8 cellular contexts compared by ENCODE assay signal in genomic region chr17:64216385-64217248, GRCh38. TPM values are rescaled to one million over a fixed set of nuclear protein-coding genes. Genes with fewer than 3 reads are reported as not detected.
DNase-seq lines count a peak whose midpoint lies in the region; ATAC-seq, FAIRE-seq and TF ChIP-seq lines count a peak whose summit lies in the region.

No MANE protein-coding gene starts in this region.

- BruUV-seq in mammary epithelial cell (replicated peaks; lab: Mats Ljungman, UMichigan), result no TSS peak

- H3K79me2 ChIP-seq in mammary epithelial cell (ENCODE audit: insufficient read depth, low read length), result peaks cover 98% of the 10 kb centered on the region

- dilution Hi-C loops in mammary epithelial cell (cut with HindIII; ENCODE audit: low sequenced_read_pairs), result no loop called here

- H3K36me3 ChIP-seq in mammary epithelial cell (ENCODE audit: insufficient read depth, low read length) (peaks cover 10% of the 10 kb centered on the region), mucosa of descending colon (ENCODE audit: low read depth) (no peaks in the 10 kb centered on the region)

- intact Hi-C loops in mammary epithelial cell (cut with micrococcal nuclease), result loop anchor here (5.0 kb wide), 1 partner anchor 46 kb away; the partner anchor contains the start of gene TEX2
- intact Hi-C loops in mucosa of descending colon (cut with DNase I, micrococcal nuclease), result no loop called here
- intact Hi-C loops in posterior vena cava (cut with DNase I), result no loop called here

- no peak overlapping the region for H3K9ac ChIP-seq in mammary epithelial cell (ENCODE audit: insufficient read depth, low read length)

- WGBS in mammary epithelial cell (ENCODE audit: low coverage, missing lambda C conversion rate), result 34% methylated on average over 7 of the region's 11 CpGs

- H3K4me1 ChIP-seq in mammary epithelial cell (ENCODE audit: insufficient read depth, low read length) (peaks cover 26% of the 10 kb centered on the region), mucosa of descending colon (ENCODE audit: low read depth) (peaks cover 34% of the 10 kb centered on the region)

- in situ Hi-C loops in mammary epithelial cell (cut with MboI; ENCODE audit: low sequenced_read_pairs in 2 of 2), result no loop called here

- peak overlapping the region; percentile 20 for H3K27ac ChIP-seq in mammary epithelial cell (ENCODE audit: insufficient read depth, low read depth, low read length)

- H2AFZ ChIP-seq in mammary epithelial cell (ENCODE audit: low read depth, low read length), result no peak overlapping the region

- H3K4me2 ChIP-seq in mammary epithelial cell (ENCODE audit: insufficient read depth, low read depth, low read length), result peak overlapping the region; percentile 23

- CTCF ChIA-PET in mammary epithelial cell (lab: Charles Lee; ENCODE audit: low non-redundant PET), result no interaction called here

- FAIRE-seq in frontal cortex (lab: Jason Lieb, UNC), result no peak

- no peaks in the 10 kb centered on the region for H4K20me1 ChIP-seq in mammary epithelial cell (ENCODE audit: insufficient read depth, low read length)

- peak; percentile 55 for DNase-seq in GM12865 (ENCODE audit: low read depth)
- peak; percentile 65 for DNase-seq in HT-29 (ENCODE audit: low spot score)
- peak; percentile 40 for DNase-seq in mammary epithelial cell
- DNase-seq in mucosa of descending colon, result peak in 2 of 3 donors; percentile 47 to 75
- no peak for DNase-seq in NCI-H526 treated with DMSO at 0.1 percent for 48 hours (lab: John Stamatoyannopoulos, UW)
- DNase-seq in activated naive CD4-positive, alpha-beta T cell (lab: John Stamatoyannopoulos, UW), result no peak
- no peak for DNase-seq in frontal cortex (ENCODE audit: low spot score in 2 of 2)
- no peak for DNase-seq in posterior vena cava (ENCODE audit: low spot score)

- no peaks in the 10 kb centered on the region for H3K27me3 ChIP-seq in mammary epithelial cell (ENCODE audit: insufficient read depth, low read length)

- no peak overlapping the region for H3K4me3 ChIP-seq in GM12865 (ENCODE audit: low read depth, low read length)
- no peak overlapping the region for H3K4me3 ChIP-seq in mammary epithelial cell (replicated peaks in 1 of 3; ENCODE audit: insufficient read depth in 1 of 3, low read depth in 2 of 3, low read length in 3 of 3)
- no peak overlapping the region for H3K4me3 ChIP-seq in mucosa of descending colon

- peak; percentile 84 for ATAC-seq in mucosa of descending colon

- TF ChIP-seq CTCF in GM12865 (IDR thresholded peaks at IDR 0.05; ENCODE audit: insufficient read depth, low read depth, low read length, missing control alignments) (peak; percentile 14), mammary epithelial cell (conservative IDR thresholded peaks at IDR 0.05 in 1 of 2, IDR thresholded peaks at IDR 0.05 in 1 of 2; ENCODE audit: extremely low read depth in 1 of 2, insufficient read depth in 1 of 2, low read depth in 1 of 2, low read length in 2 of 2) (no peak), mucosa of descending colon (IDR thresholded peaks at IDR 0.05) (no peak)

- H3K9me3 ChIP-seq in mammary epithelial cell (replicated peaks; ENCODE audit: insufficient read depth, low read length) (no peaks in the 10 kb centered on the region), mucosa of descending colon (no peaks in the 10 kb centered on the region)

RNA-seq across cellular contexts. Expression of gene TEX2, which starts 46.4 kb away (rescaled TPM):
- 9.7 and 9.8 TPM in 2 replicates for total RNA-seq in HT-29 (2014; rRNA removed; shearing (Covaris generic))
- total RNA-seq in mammary epithelial cell, result 100 to 1,000 TPM in 1 of 2 donors, 10 to 100 TPM in 1; 72.6 to 127 TPM
- polyA plus RNA-seq in mammary epithelial cell, result 56.4 TPM
- 109 TPM for polyA minus RNA-seq in mammary epithelial cell
- 10 to 100 TPM; 27.5 to 38.5 (median 30.2) TPM for total RNA-seq in mucosa of descending colon
- total RNA-seq in frontal cortex, result 31.8 TPM
- 10 to 100 TPM; 24.6 to 27.4 TPM for total RNA-seq in posterior vena cava

Comparison
In these comparisons a context has a peak if more than half of its experiments do, and no peak if none do; other contexts are left out.
1. DNase-seq: peak in GM12865 (single experiment), HT-29 (single experiment), mammary epithelial cell (single experiment) and mucosa of descending colon (2 of 3); none in NCI-H526 treated with DMSO at 0.1 percent for 48 hours (single experiment), activated naive CD4-positive, alpha-beta T cell (0 of 4), frontal cortex (0 of 2) and posterior vena cava (single experiment).